ENCODE assay signal across 9 cellular contexts in genomic region chr22:35539487-35539886, GRCh38. TPM values are rescaled to one million over a fixed set of nuclear protein-coding genes. Genes with fewer than 3 reads are reported as not detected.
DNase-seq lines count a peak whose midpoint lies in the region; TF ChIP-seq lines count a peak whose summit lies in the region.
"Had no signal": no experiment of that assay in that cellular context is flagged by ENCODE, and none has a peak within 500 bp of the region (broad histone marks: within the 10 kb centered on the region; RNA-seq: fewer than 3 reads in every experiment).

No MANE protein-coding gene starts in this region.

- H3K9ac ChIP-seq in iPS-15b (ENCODE audit: low read depth, low read length): no peak overlapping the region
- no peak overlapping the region for H3K9ac ChIP-seq in subcutaneous abdominal adipose tissue (ENCODE audit: low read length in 5 of 5)

- H3K4me1 Mint-ChIP-seq in activated CD4-positive, alpha-beta T cell treated with anti-CD3 and anti-CD28 coated beads, Interleukin-2, amount 10 ng/mL, durations not matched to agents 7 days and 5 days: peaks cover 4% of the 10 kb centered on the region

- H3K27me3 Mint-ChIP-seq in activated CD4-positive, alpha-beta T cell treated with anti-CD3 and anti-CD28 coated beads, Interleukin-2, amount 10 ng/mL, durations not matched to agents 7 days and 5 days: peaks cover 40% of the 10 kb centered on the region

- H3K27me3 ChIP-seq in iPS-15b (ENCODE audit: control insufficient read depth, insufficient read depth, low read length) (peaks cover 35% of the 10 kb centered on the region), subcutaneous abdominal adipose tissue (ENCODE audit: control insufficient read depth in 5 of 5, insufficient read depth in 4 of 5, low read length in 5 of 5) (peaks cover 0 to 48% (median 29%) of the 10 kb centered on the region in 5 donors), HAP-1 (ENCODE audit: low read depth) (peaks cover 29% of the 10 kb centered on the region)

- H3K9me3 ChIP-seq in iPS-15b (ENCODE audit: control insufficient read depth, insufficient read depth, low read length): no peaks in the 10 kb centered on the region
- H3K9me3 ChIP-seq in subcutaneous abdominal adipose tissue (ENCODE audit: control insufficient read depth in 5 of 5, low read length in 5 of 5): no peaks in the 10 kb centered on the region
- H3K9me3 ChIP-seq in HAP-1: no peaks in the 10 kb centered on the region

- no peaks in the 10 kb centered on the region for H3K36me3 Mint-ChIP-seq in activated CD4-positive, alpha-beta T cell treated with anti-CD3 and anti-CD28 coated beads, Interleukin-2, amount 10 ng/mL, durations not matched to agents 7 days and 5 days (ENCODE audit: low read depth)

- DNase-seq in activated CD4-positive, alpha-beta T cell treated with anti-CD3 and anti-CD28 coated beads, Interleukin-2, amount 10 ng/mL, durations not matched to agents 7 days and 5 days: no peak
- DNase-seq in activated CD4-positive, alpha-beta T cell treated with anti-CD3 and anti-CD28 coated beads for 1 hour: no peak
- no peak for DNase-seq in NCI-H526 treated with DMSO at 0.1 percent for 48 hours (lab: John Stamatoyannopoulos, UW)
- no peak for DNase-seq in NCI-H2196 (lab: John Stamatoyannopoulos, UW; ENCODE audit: unreplicated experiment)
- DNase-seq in HAP-1 (ENCODE audit: low spot score in 2 of 2): no peak
- DNase-seq: NCI-H446 treated with DMSO at 0.1 percent for 48 hours had no signal

- POLR2A ChIA-PET in activated CD4-positive, alpha-beta T cell treated with anti-CD3 and anti-CD28 coated beads, Interleukin-2, amount 10 ng/mL, durations not matched to agents 7 days and 5 days (lab: Charles Lee): no interaction called here

- TF ChIP-seq CTCF in VCaP (conservative IDR thresholded peaks at IDR 0.05): no peak

- peak overlapping the region; percentile 48 for H3K4me3 Mint-ChIP-seq in activated CD4-positive, alpha-beta T cell treated with anti-CD3 and anti-CD28 coated beads, Interleukin-2, amount 10 ng/mL, durations not matched to agents 7 days and 5 days

- H3K27ac ChIP-seq in VCaP (peak overlapping the region; percentile 51; the same call in 1 of the 2 replicates), subcutaneous abdominal adipose tissue (ENCODE audit: low read depth, low read length) (no peak overlapping the region)

- H3K36me3 ChIP-seq in iPS-15b (ENCODE audit: control insufficient read depth, insufficient read depth, low read length): no peaks in the 10 kb centered on the region
- no peaks in the 10 kb centered on the region for H3K36me3 ChIP-seq in subcutaneous abdominal adipose tissue (ENCODE audit: control insufficient read depth in 5 of 5, insufficient read depth in 5 of 5, low read length in 5 of 5)
- H3K36me3 ChIP-seq in HAP-1 (replicated peaks): no peaks in the 10 kb centered on the region

- H3K27ac Mint-ChIP-seq in activated CD4-positive, alpha-beta T cell treated with anti-CD3 and anti-CD28 coated beads, Interleukin-2, amount 10 ng/mL, durations not matched to agents 7 days and 5 days: no peak overlapping the region

- no peaks in the 10 kb centered on the region for H3K9me3 Mint-ChIP-seq in activated CD4-positive, alpha-beta T cell treated with anti-CD3 and anti-CD28 coated beads, Interleukin-2, amount 10 ng/mL, durations not matched to agents 7 days and 5 days

- H3K4me1 ChIP-seq in iPS-15b (ENCODE audit: control insufficient read depth, insufficient read depth, low read length) (peaks cover 9% of the 10 kb centered on the region), subcutaneous abdominal adipose tissue (ENCODE audit: control insufficient read depth in 5 of 5, insufficient read depth in 5 of 5, low read length in 5 of 5) (peaks cover 2 to 37% (median 28%) of the 10 kb centered on the region in 5 donors), HAP-1 (no peaks in the 10 kb centered on the region; the same call in 1 of the 2 replicates)

- in situ Hi-C loops in HAP-1 (cut with MboI; ENCODE audit: low sequenced_read_pairs): no loop called here

- CTCF ChIA-PET in activated CD4-positive, alpha-beta T cell treated with anti-CD3 and anti-CD28 coated beads, Interleukin-2, amount 10 ng/mL, durations not matched to agents 7 days and 5 days (lab: Charles Lee): interaction anchor here (1.8 to 2.8 kb wide), 2 partner anchors 13 to 526 kb away, joined by 4 to 11 read pairs; no protein-coding TSS in a partner anchor

- H3K4me3 ChIP-seq in iPS-15b (ENCODE audit: low read depth, low read length) (peak overlapping the region; percentile 61), subcutaneous abdominal adipose tissue (ENCODE audit: low read depth in 1 of 5, low read length in 5 of 5) (peak overlapping the region in 4 of 5 donors; percentile 27 to 67 (median 56)), HAP-1 (no peak overlapping the region)

RNA-seq across cellular contexts. Expression of gene RASD2, which starts 1.1 kb away (rescaled TPM):
- not detected for total RNA-seq in activated CD4-positive, alpha-beta T cell treated with anti-CD3 and anti-CD28 coated beads, Interleukin-2, amount 10 ng/mL, durations not matched to agents 7 days and 5 days
